Comparison of ENCODE assay signal across 28 cellular contexts in genomic region chr22:40261783-40262182, GRCh38.
DNase-seq lines count a peak whose midpoint lies in the region; ATAC-seq, FAIRE-seq and TF ChIP-seq lines count a peak whose summit lies in the region.
"Had no signal": no experiment of that assay in that cellular context is flagged by ENCODE, and none has a peak within 500 bp of the region (broad histone marks: within the 10 kb centered on the region; RNA-seq: fewer than 3 reads in every experiment).

No MANE protein-coding gene starts in this region.

- no peak overlapping the region for H3K4me3 ChIP-seq in K562
- no peak overlapping the region for H3K4me3 ChIP-seq in prostate gland
- H3K4me3 ChIP-seq in gastroesophageal sphincter = no peak overlapping the region
- H3K4me3 ChIP-seq: BLaER1, GM23248, PC-9, SJSA1 had no signal

- ATAC-seq in K562 = no peak
- ATAC-seq in left lobe of liver = peak; percentile 81
- ATAC-seq in gastroesophageal sphincter = no peak
- ATAC-seq in stimulated activated effector memory CD8-positive, alpha-beta T cell treated with anti-CD3 and anti-CD28 coated beads, Interleukin-12 subunit alpha, Interleukin-12 subunit beta, amount 100 ng/mL, for 72 hours = no peak

- no TSS peak for BruUV-seq in K562 (replicated peaks; lab: Mats Ljungman, UMichigan)

- H3K27ac Mint-ChIP-seq in activated CD4-positive, alpha-beta memory T cell treated with anti-CD3 and anti-CD28 coated beads for 36 hours = peak overlapping the region; percentile 54
- no peak overlapping the region for H3K27ac Mint-ChIP-seq in activated CD4-positive, alpha-beta memory T cell treated with anti-CD3 and anti-CD28 coated beads, Interleukin-2, amount 10 ng/mL, durations not matched to agents 7 days and 5 days
- no peak overlapping the region for H3K27ac Mint-ChIP-seq in stimulated activated effector memory CD8-positive, alpha-beta T cell treated with anti-CD3 and anti-CD28 coated beads, Interleukin-12 subunit alpha, Interleukin-12 subunit beta, amount 100 ng/mL, for 72 hours

- no peaks in the 10 kb centered on the region for H4K20me1 ChIP-seq in K562 (replicated peaks; ENCODE audit: control insufficient read depth, insufficient read depth, low read length)

- H3K4me2 ChIP-seq in K562 (ENCODE audit: insufficient read depth, low read length) = no peak overlapping the region
- H3K4me2 ChIP-seq: BLaER1, KMS-11, PC-9 had no signal

- H3K9ac ChIP-seq in K562 (ENCODE audit: insufficient read depth in 1 of 2, low read depth in 2 of 2, low read length in 2 of 2) = no peak overlapping the region; a peak in 1 of 4 replicates
- H3K9ac ChIP-seq: BLaER1, GM23248, KMS-11 had no signal

- no peak overlapping the region for H2AFZ ChIP-seq in K562 (ENCODE audit: low read depth, low read length)
- H2AFZ ChIP-seq: GM23248, PC-9 had no signal

- no peak for TF ChIP-seq CTCF in K562 (IDR thresholded peaks at IDR 0.05 in 2 of 3, conservative IDR thresholded peaks at IDR 0.05 in 1 of 3; ENCODE audit: insufficient read depth in 2 of 3, low read depth in 1 of 3, low read length in 3 of 3)
- no peak for TF ChIP-seq CTCF in prostate gland (IDR thresholded peaks at IDR 0.05)
- no peak for TF ChIP-seq CTCF in gastroesophageal sphincter (IDR thresholded peaks at IDR 0.05)

- H3K9me3 ChIP-seq in K562 (replicated peaks; ENCODE audit: control insufficient read depth, insufficient read depth, low read depth, low read length) = no peaks in the 10 kb centered on the region
- no peaks in the 10 kb centered on the region for H3K9me3 ChIP-seq in prostate gland
- no peaks in the 10 kb centered on the region for H3K9me3 ChIP-seq in gastroesophageal sphincter
- H3K9me3 ChIP-seq: SJSA1 had no signal

- TF ChIP-seq EP300 in K562 (IDR thresholded peaks at IDR 0.05; ENCODE audit: low read length) (no peak), gastroesophageal sphincter (IDR thresholded peaks at IDR 0.05) (no peak)

- H3K9me3 Mint-ChIP-seq in activated CD4-positive, alpha-beta memory T cell treated with anti-CD3 and anti-CD28 coated beads for 36 hours = no peaks in the 10 kb centered on the region
- no peaks in the 10 kb centered on the region for H3K9me3 Mint-ChIP-seq in activated CD4-positive, alpha-beta memory T cell treated with anti-CD3 and anti-CD28 coated beads, Interleukin-2, amount 10 ng/mL, durations not matched to agents 7 days and 5 days
- no peaks in the 10 kb centered on the region for H3K9me3 Mint-ChIP-seq in stimulated activated effector memory CD8-positive, alpha-beta T cell treated with anti-CD3 and anti-CD28 coated beads, Interleukin-12 subunit alpha, Interleukin-12 subunit beta, amount 100 ng/mL, for 72 hours

- in situ Hi-C loops in K562 (cut with MboI) = no loop called here

- CTCF ChIA-PET in activated CD4-positive, alpha-beta memory T cell treated with anti-CD3 and anti-CD28 coated beads for 36 hours (lab: Charles Lee) = no interaction called here
- CTCF ChIA-PET in activated CD4-positive, alpha-beta memory T cell treated with anti-CD3 and anti-CD28 coated beads, Interleukin-2, amount 10 ng/mL, durations not matched to agents 7 days and 5 days (lab: Charles Lee) = interaction anchor here (0.5 to 2.3 kb wide), 2 partner anchors 14 to 84 kb away, joined by 3 to 5 read pairs; no protein-coding TSS in a partner anchor
- CTCF ChIA-PET in K562 (lab: Yijun Ruan, JAX; ENCODE audit: low intra/inter-chr PET ratio) = no interaction called here

- H3K27me3 ChIP-seq in K562 (ENCODE audit: control insufficient read depth in 2 of 2, insufficient read depth in 2 of 2, low read length in 2 of 2) (no peaks in the 10 kb centered on the region), prostate gland (replicated peaks; ENCODE audit: insufficient read depth) (no peaks in the 10 kb centered on the region), gastroesophageal sphincter (no peaks in the 10 kb centered on the region)
- H3K27me3 ChIP-seq: BLaER1, SJSA1 had no signal

- peaks cover 45% of the 10 kb centered on the region for H3K36me3 Mint-ChIP-seq in activated CD4-positive, alpha-beta memory T cell treated with anti-CD3 and anti-CD28 coated beads for 36 hours
- peaks cover 64% of the 10 kb centered on the region for H3K36me3 Mint-ChIP-seq in activated CD4-positive, alpha-beta memory T cell treated with anti-CD3 and anti-CD28 coated beads, Interleukin-2, amount 10 ng/mL, durations not matched to agents 7 days and 5 days (ENCODE audit: low read depth)
- H3K36me3 Mint-ChIP-seq in stimulated activated effector memory CD8-positive, alpha-beta T cell treated with anti-CD3 and anti-CD28 coated beads, Interleukin-12 subunit alpha, Interleukin-12 subunit beta, amount 100 ng/mL, for 72 hours = peaks cover 53% of the 10 kb centered on the region

- WGBS in K562 (ENCODE audit: insufficient coverage, low coverage, missing lambda C conversion rate) = 96% methylated on average over 10 of the region's 21 CpGs
- WGBS in prostate gland = 73% methylated on average over 21 of the region's 21 CpGs
- 88 to 91% methylated on average over 7 of the region's 21 CpGs for WGBS in gastroesophageal sphincter (ENCODE audit: low coverage in 1 of 2), 2 donors

- intact Hi-C loops in activated CD4-positive, alpha-beta memory T cell treated with anti-CD3 and anti-CD28 coated beads for 36 hours (cut with micrococcal nuclease) = no loop called here
- intact Hi-C loops in K562 (cut with micrococcal nuclease) (no loop called here), prostate gland (cut with DNase I) (no loop called here)

- H3K36me3 ChIP-seq in K562 (ENCODE audit: control insufficient read depth, insufficient read depth, low read length) (peaks cover 45% of the 10 kb centered on the region), prostate gland (no peaks in the 10 kb centered on the region), gastroesophageal sphincter (peaks cover 0 to 51% of the 10 kb centered on the region in 2 donors)

- no peak for FAIRE-seq in K562 (lab: Jason Lieb, UNC)
- FAIRE-seq: GM18507 had no signal

- H3K27me3 Mint-ChIP-seq in activated CD4-positive, alpha-beta memory T cell treated with anti-CD3 and anti-CD28 coated beads for 36 hours = no peaks in the 10 kb centered on the region
- H3K27me3 Mint-ChIP-seq in activated CD4-positive, alpha-beta memory T cell treated with anti-CD3 and anti-CD28 coated beads, Interleukin-2, amount 10 ng/mL, durations not matched to agents 7 days and 5 days = no peaks in the 10 kb centered on the region
- H3K27me3 Mint-ChIP-seq: CD4-positive, CD25-positive, alpha-beta regulatory T cell had no signal

- H3K4me1 ChIP-seq in K562 (replicated peaks in 1 of 2; ENCODE audit: control insufficient read depth in 2 of 2, insufficient read depth in 2 of 2, low read length in 2 of 2) (peaks cover 7 to 8% of the 10 kb centered on the region in 2 experiments; a peak in 3 of 5 replicates), prostate gland (replicated peaks) (no peaks in the 10 kb centered on the region), gastroesophageal sphincter (peaks cover 0 to 53% (median 11%) of the 10 kb centered on the region in 3 donors)
- H3K4me1 ChIP-seq: SJSA1 had no signal

- no peak overlapping the region for H3K27ac ChIP-seq in K562 (ENCODE audit: extremely low read depth, low read depth, low read length)
- H3K27ac ChIP-seq in prostate gland = no peak overlapping the region
- H3K27ac ChIP-seq in gastroesophageal sphincter = no peak overlapping the region
- H3K27ac ChIP-seq: BLaER1, GM23248, KMS-11, PC-9, SJSA1 had no signal

- TF ChIP-seq POLR2A in K562 (conservative IDR thresholded peaks at IDR 0.05) (no peak), prostate gland (IDR thresholded peaks at IDR 0.05) (no peak), gastroesophageal sphincter (IDR thresholded peaks at IDR 0.05) (no peak)

- peaks cover 73% of the 10 kb centered on the region for H3K4me1 Mint-ChIP-seq in activated CD4-positive, alpha-beta memory T cell treated with anti-CD3 and anti-CD28 coated beads for 36 hours (ENCODE audit: low read depth)
- peaks cover 71% of the 10 kb centered on the region for H3K4me1 Mint-ChIP-seq in activated CD4-positive, alpha-beta memory T cell treated with anti-CD3 and anti-CD28 coated beads, Interleukin-2, amount 10 ng/mL, durations not matched to agents 7 days and 5 days
- H3K4me1 Mint-ChIP-seq in stimulated activated effector memory CD8-positive, alpha-beta T cell treated with anti-CD3 and anti-CD28 coated beads, Interleukin-12 subunit alpha, Interleukin-12 subunit beta, amount 100 ng/mL, for 72 hours = peaks cover 64% of the 10 kb centered on the region

- DNase-seq in activated CD4-positive, alpha-beta memory T cell treated with anti-CD3 and anti-CD28 coated beads for 36 hours = no peak
- DNase-seq in activated CD4-positive, alpha-beta memory T cell treated with anti-CD3 and anti-CD28 coated beads, Interleukin-2, amount 10 ng/mL, durations not matched to agents 7 days and 5 days = no peak
- DNase-seq in K562 (ENCODE audit: extremely low read depth in 1 of 4, low spot score in 3 of 4) (no peak), left lobe of liver (ENCODE audit: low spot score) (peak; percentile 81), prostate gland (ENCODE audit: low spot score) (peak; percentile 19), AG08395 (ENCODE audit: low spot score) (no peak)
- no peak for DNase-seq in stimulated activated effector memory CD8-positive, alpha-beta T cell treated with anti-CD3 and anti-CD28 coated beads, Interleukin-12 subunit alpha, Interleukin-12 subunit beta, amount 100 ng/mL, for 72 hours (ENCODE audit: low spot score in 2 of 2)
- DNase-seq: 8988T; ACHN; CD4-positive, CD25-positive, alpha-beta regulatory T cell; DMS153; DND-41; GM23248; H7; IMR-90; NCI-H1048; NCI-H1417; NCI-H1694 treated with DMSO at 0.1 percent for 48 hours; NCI-H2081; NCI-H2227 treated with DMSO at 0.1 percent for 48 hours; NCI-H526 treated with DMSO at 0.1 percent for 48 hours; PC-9; Right ventricle myocardium superior had no signal

- no peak for TF ChIP-seq RAD21 in K562 (CRISPR knock-in tag; conservative IDR thresholded peaks at IDR 0.05 in 1 of 2, IDR thresholded peaks at IDR 0.05 in 1 of 2)

- H3K9me1 ChIP-seq in K562 (ENCODE audit: control insufficient read depth, insufficient read depth, low read length) = no peaks in the 10 kb centered on the region

- no peaks in the 10 kb centered on the region for H3K79me2 ChIP-seq in K562 (ENCODE audit: control insufficient read depth, insufficient read depth, low read length)

- POLR2A ChIA-PET in activated CD4-positive, alpha-beta memory T cell treated with anti-CD3 and anti-CD28 coated beads for 36 hours (lab: Charles Lee) = no interaction called here
- POLR2A ChIA-PET in activated CD4-positive, alpha-beta memory T cell treated with anti-CD3 and anti-CD28 coated beads, Interleukin-2, amount 10 ng/mL, durations not matched to agents 7 days and 5 days (lab: Charles Lee) = no interaction called here
- POLR2A ChIA-PET in K562 (lab: Yijun Ruan, JAX) = no interaction called here

- H3K4me3 Mint-ChIP-seq in activated CD4-positive, alpha-beta memory T cell treated with anti-CD3 and anti-CD28 coated beads for 36 hours = no peak overlapping the region
- H3K4me3 Mint-ChIP-seq in activated CD4-positive, alpha-beta memory T cell treated with anti-CD3 and anti-CD28 coated beads, Interleukin-2, amount 10 ng/mL, durations not matched to agents 7 days and 5 days = no peak overlapping the region
- H3K4me3 Mint-ChIP-seq in stimulated activated effector memory CD8-positive, alpha-beta T cell treated with anti-CD3 and anti-CD28 coated beads, Interleukin-12 subunit alpha, Interleukin-12 subunit beta, amount 100 ng/mL, for 72 hours = no peak overlapping the region
- H3K4me3 Mint-ChIP-seq: CD4-positive, CD25-positive, alpha-beta regulatory T cell had no signal

TF ChIP-seq in K562, 482 proteins besides CTCF, POLR2A, EP300 and RAD21 (continues in another document):
- no peak for TF ChIP-seq DPF2 (IDR thresholded peaks at IDR 0.05)

Comparison
In these comparisons a context has a peak if more than half of its experiments do, and no peak if none do; other contexts are left out.
1. DNase-seq: peak in left lobe of liver (single experiment) and prostate gland (single experiment); none in activated CD4-positive, alpha-beta memory T cell treated with anti-CD3 and anti-CD28 coated beads for 36 hours (single experiment), activated CD4-positive, alpha-beta memory T cell treated with anti-CD3 and anti-CD28 coated beads, Interleukin-2, amount 10 ng/mL, durations not matched to agents 7 days and 5 days (single experiment), K562 (0 of 4), AG08395 (single experiment) and stimulated activated effector memory CD8-positive, alpha-beta T cell treated with anti-CD3 and anti-CD28 coated beads, Interleukin-12 subunit alpha, Interleukin-12 subunit beta, amount 100 ng/mL, for 72 hours (0 of 2).